Comparison of ENCODE assay signal across 1 cellular context in the genomic region with DNA sequence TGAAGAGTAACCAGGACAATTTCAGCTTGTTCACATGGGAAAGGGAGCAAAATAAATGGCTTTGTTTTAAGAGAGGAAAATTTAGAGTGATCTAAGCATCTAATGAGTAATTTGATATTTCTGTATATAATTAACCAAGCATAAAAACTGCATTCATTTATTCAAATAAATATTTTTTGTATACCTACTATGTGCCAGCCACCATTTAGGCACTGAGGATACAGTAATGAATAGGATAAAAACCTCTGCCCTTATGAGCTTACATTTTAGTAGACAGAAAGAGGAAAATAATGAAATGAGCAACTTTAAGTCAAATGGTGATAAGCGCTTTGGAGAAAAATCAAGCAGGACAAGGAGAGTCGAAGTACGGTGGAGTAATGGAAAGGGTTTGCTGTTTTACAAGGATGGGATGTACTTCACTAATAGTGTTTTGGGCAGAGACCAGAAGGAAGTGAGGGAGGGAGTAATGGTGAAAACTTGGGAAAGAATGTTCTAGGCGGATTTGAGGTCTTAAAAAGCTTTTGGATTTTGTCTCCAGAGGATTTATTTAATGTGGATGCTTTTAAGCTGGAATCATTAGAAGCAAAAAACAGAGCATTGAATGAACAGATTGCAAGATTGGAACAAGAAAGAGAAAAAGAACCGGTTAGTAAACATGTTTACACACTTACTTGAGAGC.
TF ChIP-seq lines count a peak whose summit lies in the region.

No MANE protein-coding gene starts in this region.

TF ChIP-seq in A549, 52 proteins besides CTCF, POLR2A, EP300 and RAD21 (continued from another document):
- TF ChIP-seq, protein P1, sequence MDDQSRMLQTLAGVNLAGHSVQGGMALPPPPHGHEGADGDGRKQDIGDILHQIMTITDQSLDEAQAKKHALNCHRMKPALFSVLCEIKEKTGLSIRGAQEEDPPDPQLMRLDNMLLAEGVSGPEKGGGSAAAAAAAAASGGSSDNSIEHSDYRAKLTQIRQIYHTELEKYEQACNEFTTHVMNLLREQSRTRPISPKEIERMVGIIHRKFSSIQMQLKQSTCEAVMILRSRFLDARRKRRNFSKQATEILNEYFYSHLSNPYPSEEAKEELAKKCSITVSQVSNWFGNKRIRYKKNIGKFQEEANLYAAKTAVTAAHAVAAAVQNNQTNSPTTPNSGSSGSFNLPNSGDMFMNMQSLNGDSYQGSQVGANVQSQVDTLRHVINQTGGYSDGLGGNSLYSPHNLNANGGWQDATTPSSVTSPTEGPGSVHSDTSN (IDR thresholded peaks at IDR 0.05) = no peak
- TF ChIP-seq NFE2L2 (conservative IDR thresholded peaks at IDR 0.05; ENCODE audit: low read length) = no peak
- TF ChIP-seq CHD2 (IDR thresholded peaks at IDR 0.05; ENCODE audit: low read length, partially characterized antibody) = no peak
- no peak for TF ChIP-seq BHLHE40 (IDR thresholded peaks at IDR 0.05; ENCODE audit: low read depth, low read length)
- no peak for TF ChIP-seq HOXB13 (CRISPR knock-in tag; IDR thresholded peaks at IDR 0.05; ENCODE audit: low read depth)
- TF ChIP-seq, protein P2, sequence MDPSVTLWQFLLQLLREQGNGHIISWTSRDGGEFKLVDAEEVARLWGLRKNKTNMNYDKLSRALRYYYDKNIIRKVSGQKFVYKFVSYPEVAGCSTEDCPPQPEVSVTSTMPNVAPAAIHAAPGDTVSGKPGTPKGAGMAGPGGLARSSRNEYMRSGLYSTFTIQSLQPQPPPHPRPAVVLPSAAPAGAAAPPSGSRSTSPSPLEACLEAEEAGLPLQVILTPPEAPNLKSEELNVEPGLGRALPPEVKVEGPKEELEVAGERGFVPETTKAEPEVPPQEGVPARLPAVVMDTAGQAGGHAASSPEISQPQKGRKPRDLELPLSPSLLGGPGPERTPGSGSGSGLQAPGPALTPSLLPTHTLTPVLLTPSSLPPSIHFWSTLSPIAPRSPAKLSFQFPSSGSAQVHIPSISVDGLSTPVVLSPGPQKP (IDR thresholded peaks at IDR 0.05; ENCODE audit: low read depth, low read length) = no peak
